Comparison of ENCODE assay signal across 8 cellular contexts in genomic region chr17:54172654-54173316, GRCh38.
A peak's percentile ranks its signal among the peaks of the same experiment; 100 is the strongest.
DNase-seq lines count a peak whose midpoint lies in the region; ATAC-seq and TF ChIP-seq lines count a peak whose summit lies in the region.
"Had no signal": no experiment of that assay in that cellular context is flagged by ENCODE, and none has a peak within 500 bp of the region (broad histone marks: within the 10 kb centered on the region; RNA-seq: fewer than 3 reads in every experiment).

No MANE protein-coding gene starts in this region.

- H2AK5ac ChIP-seq in trophoblast cell (ENCODE audit: low read length): no peak overlapping the region

- H2BK12ac ChIP-seq in trophoblast cell (ENCODE audit: low read length): no peak overlapping the region

- H3K18ac ChIP-seq in trophoblast cell (ENCODE audit: low read length): no peak overlapping the region

- H3K27ac ChIP-seq in GM23248: no peak overlapping the region
- no peak overlapping the region for H3K27ac ChIP-seq in esophagus squamous epithelium
- H3K27ac ChIP-seq in trophoblast cell (ENCODE audit: low read depth, low read length): no peak overlapping the region
- no peak overlapping the region for H3K27ac ChIP-seq in Peyer's patch

- in situ Hi-C loops in GM23248 (cut with MboI): no loop called here

- no peak overlapping the region for H2BK5ac ChIP-seq in trophoblast cell (ENCODE audit: low read depth, low read length, poor library complexity)

- H4K20me1 ChIP-seq in GM23248 (ENCODE audit: insufficient read depth): no peaks in the 10 kb centered on the region

- H3K27me3 ChIP-seq in GM23248 (replicated peaks; ENCODE audit: insufficient read depth) (no peaks in the 10 kb centered on the region), esophagus squamous epithelium (no peaks in the 10 kb centered on the region), trophoblast cell (ENCODE audit: insufficient read depth, low read length) (no peaks in the 10 kb centered on the region), Peyer's patch (no peaks in the 10 kb centered on the region)

- ATAC-seq in natural killer cell treated with Interleukin-12 subunit alpha and Interleukin-12 subunit beta and Interleukin-15 and Interleukin-18, amount 100 ng/mL, for 72 hours: no peak
- no peak for ATAC-seq in GM18517 (IDR thresholded peaks at IDR 0.05; ENCODE audit: unreplicated experiment)

- H2BK120ac ChIP-seq in trophoblast cell (ENCODE audit: insufficient read depth, low read length, poor library complexity): no peak overlapping the region

- no peak overlapping the region for H3K23ac ChIP-seq in trophoblast cell (ENCODE audit: low read length)

- no peak overlapping the region for H4K91ac ChIP-seq in trophoblast cell (ENCODE audit: low read depth, low read length)

- no peak overlapping the region for H3K4me3 ChIP-seq in GM23248
- no peak overlapping the region for H3K4me3 ChIP-seq in esophagus squamous epithelium
- H3K4me3 ChIP-seq in trophoblast cell (ENCODE audit: low read depth, low read length): no peak overlapping the region
- H3K4me3 ChIP-seq in Peyer's patch: no peak overlapping the region

- no peaks in the 10 kb centered on the region for H3F3A ChIP-seq in GM23248 (ENCODE audit: insufficient read depth)

- DNase-seq in GM23248 (peak; percentile 29), NCI-H526 (lab: John Stamatoyannopoulos, UW) (peak; percentile 80 to 83), esophagus squamous epithelium (lab: John Stamatoyannopoulos, UW) (no peak), trophoblast cell (peak; percentile 1 to 38), Peyer's patch (no peak)
- no peak for DNase-seq in natural killer cell treated with Interleukin-12 subunit alpha and Interleukin-12 subunit beta and Interleukin-15 and Interleukin-18, amount 100 ng/mL, for 72 hours (ENCODE audit: low spot score)
- DNase-seq: stimulated activated CD4-positive, alpha-beta T cell treated with anti-CD3 and anti-CD28 coated beads, Interleukin-2, amount 100 ng/mL, for 48 hours had no signal

- H4K12ac ChIP-seq in trophoblast cell (ENCODE audit: low read depth, low read length): no peak overlapping the region

- intact Hi-C loops in esophagus squamous epithelium (cut with DNase I): no loop called here

- no peaks in the 10 kb centered on the region for H3K4me1 Mint-ChIP-seq in natural killer cell treated with Interleukin-12 subunit alpha and Interleukin-12 subunit beta and Interleukin-15 and Interleukin-18, amount 100 ng/mL, for 72 hours (ENCODE audit: low read depth in 2 of 2)

- no peaks in the 10 kb centered on the region for H3K79me1 ChIP-seq in trophoblast cell (ENCODE audit: low read length)

- H4K8ac ChIP-seq in trophoblast cell (ENCODE audit: low read depth, low read length): no peak overlapping the region

- no peaks in the 10 kb centered on the region for H3K36me3 Mint-ChIP-seq in natural killer cell treated with Interleukin-12 subunit alpha and Interleukin-12 subunit beta and Interleukin-15 and Interleukin-18, amount 100 ng/mL, for 72 hours

- H3K9ac ChIP-seq in GM23248 (no peak overlapping the region), trophoblast cell (ENCODE audit: low read length) (no peak overlapping the region)

- no peak overlapping the region for H2AFZ ChIP-seq in GM23248
- H2AFZ ChIP-seq in trophoblast cell (ENCODE audit: insufficient read depth, low read length, poor library complexity): no peak overlapping the region

- H3K4me3 Mint-ChIP-seq in natural killer cell treated with Interleukin-12 subunit alpha and Interleukin-12 subunit beta and Interleukin-15 and Interleukin-18, amount 100 ng/mL, for 72 hours: no peak overlapping the region

- no peak overlapping the region for H3K27ac Mint-ChIP-seq in natural killer cell treated with Interleukin-12 subunit alpha and Interleukin-12 subunit beta and Interleukin-15 and Interleukin-18, amount 100 ng/mL, for 72 hours

- H3K9me3 ChIP-seq in GM23248 (ENCODE audit: low read depth) (no peaks in the 10 kb centered on the region), esophagus squamous epithelium (no peaks in the 10 kb centered on the region), trophoblast cell (ENCODE audit: insufficient read depth, low read depth, low read length) (no peaks in the 10 kb centered on the region), Peyer's patch (no peaks in the 10 kb centered on the region)

- H3K4ac ChIP-seq in trophoblast cell (ENCODE audit: low read depth, low read length): no peak overlapping the region

- H3K79me2 ChIP-seq in GM23248 (ENCODE audit: insufficient read depth) (no peaks in the 10 kb centered on the region), trophoblast cell (ENCODE audit: control insufficient read depth, insufficient read depth, low read length, poor library complexity) (no peaks in the 10 kb centered on the region)

- no peaks in the 10 kb centered on the region for H3K27me3 Mint-ChIP-seq in natural killer cell treated with Interleukin-12 subunit alpha and Interleukin-12 subunit beta and Interleukin-15 and Interleukin-18, amount 100 ng/mL, for 72 hours

- no peaks in the 10 kb centered on the region for H3K9me2 ChIP-seq in GM23248 (ENCODE audit: insufficient read depth)

- no peaks in the 10 kb centered on the region for H3K36me3 ChIP-seq in GM23248 (ENCODE audit: low read depth)
- no peaks in the 10 kb centered on the region for H3K36me3 ChIP-seq in esophagus squamous epithelium
- H3K36me3 ChIP-seq in trophoblast cell (ENCODE audit: control insufficient read depth in 1 of 2, insufficient read depth in 2 of 2, low read length in 2 of 2): no peaks in the 10 kb centered on the region
- H3K36me3 ChIP-seq in Peyer's patch: no peaks in the 10 kb centered on the region

- no peaks in the 10 kb centered on the region for H3K4me1 ChIP-seq in GM23248 (ENCODE audit: insufficient read depth)
- no peaks in the 10 kb centered on the region for H3K4me1 ChIP-seq in esophagus squamous epithelium
- H3K4me1 ChIP-seq in trophoblast cell (ENCODE audit: control insufficient read depth in 1 of 2, insufficient read depth in 2 of 2, low read length in 2 of 2): no peaks in the 10 kb centered on the region
- H3K4me1 ChIP-seq in Peyer's patch: no peaks in the 10 kb centered on the region

- H3K9me3 Mint-ChIP-seq in natural killer cell treated with Interleukin-12 subunit alpha and Interleukin-12 subunit beta and Interleukin-15 and Interleukin-18, amount 100 ng/mL, for 72 hours: peaks cover 7% of the 10 kb centered on the region

- no peak overlapping the region for H3K4me2 ChIP-seq in GM23248 (ENCODE audit: unreplicated experiment)
- no peak overlapping the region for H3K4me2 ChIP-seq in trophoblast cell (ENCODE audit: low read length)

- WGBS in GM23248 (ENCODE audit: low coverage in 1 of 2, low lambda C conversion rate in 2 of 2, missing lambda C conversion rate in 2 of 2), 2 experiments: 0% methylated on average over 1 of the region's 1 CpG
- WGBS in esophagus squamous epithelium, 2 donors: 0% methylated on average over 1 of the region's 1 CpG
- no CpG with 5 or more reads among the region's 1 CpG for WGBS in trophoblast cell (ENCODE audit: extremely low coverage, insufficient coverage, insufficient read length)

- peak; percentile 22 to 60 (median 40) for TF ChIP-seq CTCF in esophagus squamous epithelium (IDR thresholded peaks at IDR 0.05)
- TF ChIP-seq CTCF in Peyer's patch (IDR thresholded peaks at IDR 0.05): no peak

- TF ChIP-seq POLR2A in esophagus squamous epithelium (IDR thresholded peaks at IDR 0.05) (no peak), Peyer's patch (IDR thresholded peaks at IDR 0.05) (no peak)

- H3K14ac ChIP-seq in trophoblast cell (ENCODE audit: low read length): no peak overlapping the region

Comparison
In these comparisons a context has a peak if more than half of its experiments do, and no peak if none do; other contexts are left out.
1. DNase-seq: peak in GM23248 (single experiment), NCI-H526 (2 of 2) and trophoblast cell (2 of 2); none in esophagus squamous epithelium (single experiment), natural killer cell treated with Interleukin-12 subunit alpha and Interleukin-12 subunit beta and Interleukin-15 and Interleukin-18, amount 100 ng/mL, for 72 hours (single experiment) and Peyer's patch (0 of 3).
2. CTCF ChIP-seq: peak in esophagus squamous epithelium (6 of 6); none in Peyer's patch (0 of 6).